13 cellular contexts compared by ENCODE assay signal in the genomic region with DNA sequence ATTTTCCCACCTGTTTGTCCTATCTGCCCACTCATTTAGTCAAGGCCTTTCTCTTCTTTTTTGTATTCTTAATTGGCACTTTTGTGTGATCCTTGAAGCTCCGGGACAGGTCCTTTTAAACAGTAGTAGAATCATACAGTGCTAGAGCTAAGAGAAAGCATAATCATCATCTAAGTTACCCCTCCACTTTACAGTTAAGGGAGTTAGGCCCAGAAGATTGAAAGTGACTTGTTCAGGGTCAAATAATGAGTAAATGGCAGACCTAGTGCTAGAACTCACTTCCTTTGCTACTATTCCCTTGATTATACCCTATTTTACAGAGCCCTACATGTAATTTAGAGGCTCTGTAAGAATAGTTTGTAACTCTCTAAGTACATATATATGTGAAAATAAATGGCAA. TPM values are rescaled to one million over a fixed set of nuclear protein-coding genes. Genes with fewer than 3 reads are reported as not detected.
DNase-seq lines count a peak whose midpoint lies in the region; ATAC-seq, FAIRE-seq and TF ChIP-seq lines count a peak whose summit lies in the region.
"Had no signal": no experiment of that assay in that cellular context is flagged by ENCODE, and none has a peak within 500 bp of the region (broad histone marks: within the 10 kb centered on the region; RNA-seq: fewer than 3 reads in every experiment).

No MANE protein-coding gene starts in this region.

- no peak for TF ChIP-seq RAD21 in HepG2 (CRISPR knock-in tag; IDR thresholded peaks at IDR 0.05)

- no peak overlapping the region for H3K4me3 Mint-ChIP-seq in astrocyte (ENCODE audit: unreplicated experiment)
- H3K4me3 Mint-ChIP-seq in activated CD4-positive, alpha-beta memory T cell treated with anti-CD3 and anti-CD28 coated beads for 36 hours = no peak overlapping the region

- H3K27ac ChIP-seq in HUES48 (ENCODE audit: low read depth, low read length) = no peak overlapping the region
- peak overlapping the region; percentile 1 for H3K27ac ChIP-seq in astrocyte (ENCODE audit: low read depth, low read length)
- H3K27ac ChIP-seq in HepG2 (ENCODE audit: extremely low read length, insufficient read depth, low read length) = no peak overlapping the region
- H3K27ac ChIP-seq in thyroid gland = peak overlapping the region; percentile 96 to 99 (median 99)

- TF ChIP-seq CTCF in astrocyte (IDR thresholded peaks at IDR 0.05; ENCODE audit: insufficient read depth, low read depth, low read length) (no peak), HepG2 (CRISPR knock-in tag; IDR thresholded peaks at IDR 0.05) (no peak), thyroid gland (IDR thresholded peaks at IDR 0.05) (no peak)

- CTCF ChIA-PET in HepG2 (lab: Yijun Ruan, JAX; ENCODE audit: low intra/inter-chr PET ratio, low total read pairs) = no interaction called here
- CTCF ChIA-PET in activated CD4-positive, alpha-beta memory T cell treated with anti-CD3 and anti-CD28 coated beads for 36 hours (lab: Charles Lee) = interaction anchor here (0.6 to 1.4 kb wide), 5 partner anchors 12 to 807 kb away, joined by 3 to 5 read pairs (median 4); no protein-coding TSS in a partner anchor

- DNase-seq in astrocyte (ENCODE audit: low read depth) (no peak), HepG2 (ENCODE audit: low spot score) (no peak), thyroid gland (no peak), Kasumi-1 (lab: John Stamatoyannopoulos, UW) (no peak), NCI-H82 treated with DMSO at 0.1 percent for 48 hours (lab: John Stamatoyannopoulos, UW; ENCODE audit: unreplicated experiment) (no peak)
- no peak for DNase-seq in activated CD4-positive, alpha-beta memory T cell treated with anti-CD3 and anti-CD28 coated beads for 36 hours
- DNase-seq: GOT3; left colon; NCI-H524 treated with DMSO at 0.1 percent for 48 hours; stimulated activated CD4-positive, alpha-beta T cell treated with anti-CD3 and anti-CD28 coated beads, Interleukin-2, amount 100 ng/mL, for 24 hours had no signal

- POLR2A ChIA-PET in HepG2 (lab: Yijun Ruan, JAX) = interaction anchor here (1.6 kb wide), 1 partner anchor 1036 kb away, joined by 4 read pairs; the partner anchor contains the start of gene EIF4G2
- POLR2A ChIA-PET in activated CD4-positive, alpha-beta memory T cell treated with anti-CD3 and anti-CD28 coated beads for 36 hours (lab: Charles Lee) = interaction anchor here (1.6 to 3.6 kb wide), 3 partner anchors 13 to 1035 kb away, joined by 3 to 25 read pairs (median 9); partner anchors contain the start of gene EIF4G2

- H3K4me1 Mint-ChIP-seq in astrocyte (ENCODE audit: low read depth, unreplicated experiment) = peaks cover 31% of the 10 kb centered on the region
- peaks cover 40% of the 10 kb centered on the region for H3K4me1 Mint-ChIP-seq in activated CD4-positive, alpha-beta memory T cell treated with anti-CD3 and anti-CD28 coated beads for 36 hours (ENCODE audit: low read depth)

- no peaks in the 10 kb centered on the region for H3K36me3 Mint-ChIP-seq in astrocyte (ENCODE audit: low read depth, unreplicated experiment)
- H3K36me3 Mint-ChIP-seq in activated CD4-positive, alpha-beta memory T cell treated with anti-CD3 and anti-CD28 coated beads for 36 hours = no peaks in the 10 kb centered on the region

- 63% methylated on average over 1 of the region's 1 CpG for WGBS in HepG2 (ENCODE audit: low lambda C conversion rate)
- 33 to 40% methylated on average over 1 of the region's 1 CpG for WGBS in thyroid gland, 2 donors

- peak overlapping the region; percentile 87 for H3K4me2 ChIP-seq in astrocyte (ENCODE audit: low read length)
- H3K4me2 ChIP-seq in HepG2 (ENCODE audit: low read depth, low read length) = peak overlapping the region; percentile 81

- H3K27me3 ChIP-seq in HUES48 (ENCODE audit: control insufficient read depth, insufficient read depth, low read length) (no peaks in the 10 kb centered on the region), astrocyte (ENCODE audit: insufficient read depth, low read length) (no peaks in the 10 kb centered on the region), HepG2 (ENCODE audit: control insufficient read depth in 1 of 2, insufficient read depth in 2 of 2, low read length in 2 of 2) (no peaks in the 10 kb centered on the region), thyroid gland (no peaks in the 10 kb centered on the region)

- H4K20me1 ChIP-seq in astrocyte (ENCODE audit: insufficient read depth, low read length) (peaks cover 66% of the 10 kb centered on the region), HepG2 (ENCODE audit: insufficient read depth, low read length) (peaks cover 49% of the 10 kb centered on the region)

- TF ChIP-seq POLR2A in HepG2 (IDR thresholded peaks at IDR 0.05; ENCODE audit: insufficient read depth in 1 of 2, low read depth in 2 of 2, low read length in 2 of 2) = no peak
- no peak for TF ChIP-seq POLR2A in thyroid gland (IDR thresholded peaks at IDR 0.05)

- peak overlapping the region; percentile 21; the same call in 1 of the 2 replicates for H3K4me3 ChIP-seq in HUES48 (ENCODE audit: low read depth, low read length)
- H3K4me3 ChIP-seq in astrocyte (ENCODE audit: insufficient read depth, low read depth, low read length) = peak overlapping the region; percentile 88
- H3K4me3 ChIP-seq in HepG2 (replicated peaks in 1 of 3; ENCODE audit: insufficient read depth in 1 of 3, low read depth in 2 of 3, low read length in 3 of 3) = peak overlapping the region in 2 of 3 experiments; percentile 74 to 86; a peak in 3 of 6 replicates
- no peak overlapping the region for H3K4me3 ChIP-seq in thyroid gland (replicated peaks in 1 of 3)

- H3K4me1 ChIP-seq in HUES48 (ENCODE audit: control insufficient read depth, insufficient read depth, low read length) (peaks cover 39% of the 10 kb centered on the region), astrocyte (ENCODE audit: insufficient read depth, low read length) (peaks cover 13% of the 10 kb centered on the region), HepG2 (ENCODE audit: insufficient read depth, low read length) (peaks cover 47% of the 10 kb centered on the region), thyroid gland (peaks cover 38 to 50% of the 10 kb centered on the region in 2 donors)

- H3K36me3 ChIP-seq in HUES48 (ENCODE audit: control insufficient read depth, insufficient read depth, low read length) (no peaks in the 10 kb centered on the region), astrocyte (ENCODE audit: insufficient read depth, low read length) (no peaks in the 10 kb centered on the region), HepG2 (replicated peaks in 1 of 2; ENCODE audit: control insufficient read depth in 1 of 2, insufficient read depth in 2 of 2, low read length in 2 of 2) (no peaks in the 10 kb centered on the region), thyroid gland (no peaks in the 10 kb centered on the region)

- TF ChIP-seq EP300 in HepG2 (IDR thresholded peaks at IDR 0.05; ENCODE audit: low read depth in 2 of 2, low read length in 2 of 2) (no peak), HepG2 (CRISPR knock-in tag; IDR thresholded peaks at IDR 0.05; ENCODE audit: borderline replicate concordance) (no peak)

- H3K9me3 Mint-ChIP-seq in astrocyte (ENCODE audit: unreplicated experiment) = no peaks in the 10 kb centered on the region
- H3K9me3 Mint-ChIP-seq in activated CD4-positive, alpha-beta memory T cell treated with anti-CD3 and anti-CD28 coated beads for 36 hours = no peaks in the 10 kb centered on the region

- in situ Hi-C loops in HepG2 (cut with HindIII; ENCODE audit: extremely low pct_ligation_motif_present, low pct_unique_long_range_greater_than_20kb) = no loop called here

- no peak overlapping the region for H3K9ac ChIP-seq in HUES48 (ENCODE audit: low read depth, low read length)
- H3K9ac ChIP-seq in astrocyte (ENCODE audit: low read length) = peak overlapping the region; percentile 99
- no peak overlapping the region; the same call in 1 of the 2 replicates for H3K9ac ChIP-seq in HepG2 (ENCODE audit: insufficient read depth, low read depth, low read length)

- no peaks in the 10 kb centered on the region for H3K27me3 Mint-ChIP-seq in astrocyte (ENCODE audit: low read depth, unreplicated experiment)
- H3K27me3 Mint-ChIP-seq in activated CD4-positive, alpha-beta memory T cell treated with anti-CD3 and anti-CD28 coated beads for 36 hours = no peaks in the 10 kb centered on the region

- H2AFZ ChIP-seq in astrocyte (ENCODE audit: low read depth, low read length) = no peak overlapping the region
- no peak overlapping the region for H2AFZ ChIP-seq in HepG2 (ENCODE audit: low read length)

- no peak for ATAC-seq in HepG2
- no peak for ATAC-seq in HG02938 (IDR thresholded peaks at IDR 0.05; ENCODE audit: unreplicated experiment)
- ATAC-seq: activated CD4-positive, CD25-positive, alpha-beta regulatory T cell treated with anti-CD3 and anti-CD28 coated beads, Interleukin-2, amount 50 U/mL, for 24 hours had no signal

- FAIRE-seq in astrocyte (lab: Jason Lieb, UNC) (no peak), HepG2 (lab: Jason Lieb, UNC) (no peak)

- BruUV-seq in HepG2 (replicated peaks; lab: Mats Ljungman, UMichigan) = no TSS peak

- H3K27ac Mint-ChIP-seq in astrocyte (ENCODE audit: unreplicated experiment) = no peak overlapping the region
- no peak overlapping the region for H3K27ac Mint-ChIP-seq in activated CD4-positive, alpha-beta memory T cell treated with anti-CD3 and anti-CD28 coated beads for 36 hours

- H3K9me3 ChIP-seq in HUES48 (ENCODE audit: control insufficient read depth, insufficient read depth, low read length) (no peaks in the 10 kb centered on the region), astrocyte (ENCODE audit: insufficient read depth, low read depth, low read length) (no peaks in the 10 kb centered on the region), HepG2 (ENCODE audit: low read length) (no peaks in the 10 kb centered on the region), thyroid gland (no peaks in the 10 kb centered on the region)

- H3K79me2 ChIP-seq in astrocyte (ENCODE audit: insufficient read depth, low read length) (peaks cover 74% of the 10 kb centered on the region), HepG2 (ENCODE audit: insufficient read depth, low read length) (peaks cover 71% of the 10 kb centered on the region)

- intact Hi-C loops in HepG2 (cut with micrococcal nuclease; ENCODE audit: unreplicated experiment) (no loop called here), thyroid gland (cut with DNase I) (no loop called here)
- intact Hi-C loops in activated CD4-positive, alpha-beta memory T cell treated with anti-CD3 and anti-CD28 coated beads for 36 hours (cut with micrococcal nuclease) = loop anchor here (5.0 to 10.0 kb wide), 10 partner anchors 38 to 1387 kb away; partner anchors contain the start of genes AMPD3, CTR9, GALNT18 and MICAL2

RNA-seq across cellular contexts. Expression of gene USP47, which starts 2.5 kb away (rescaled TPM):
- total RNA-seq in astrocyte (49.5 and 53.0 TPM in 2 replicates), HepG2 (2016; rRNA removed; fragmentation: Illumina TruSeq; extraction: Trizol) (52.7 and 64.6 TPM in 2 replicates), thyroid gland (100 to 1,000 TPM in 1 of 4 donors, 10 to 100 TPM in 3; 85.2 to 154 (median 94.5) TPM)
- 3.7 and 4.9 TPM in 2 replicates for total RNA-seq in HepG2 (2016; cell fraction: cytosol; rRNA removed; fragmentation: Illumina TruSeq; extraction: Trizol; ENCODE audit: low read depth)
- total RNA-seq in HepG2 (2016; cell fraction: insoluble cytoplasmic fraction; rRNA removed; fragmentation: Illumina TruSeq; extraction: Trizol) = 49.1 and 64.0 TPM in 2 replicates
- 8.6 and 8.7 TPM in 2 replicates for total RNA-seq in HepG2 (2016; cell fraction: membrane; rRNA removed; fragmentation: Illumina TruSeq; extraction: Trizol)
- total RNA-seq in HepG2 (2016; cell fraction: nucleus; rRNA removed; fragmentation: Illumina TruSeq; extraction: Trizol) = 72.1 and 75.8 TPM in 2 replicates
- 10.6 and 12.2 TPM in 2 replicates for polyA plus RNA-seq in HepG2 (2011; rRNA removed)
- 5.1 and 8.8 TPM in 2 replicates for polyA plus RNA-seq in HepG2 (2011; cell fraction: cytosol; rRNA removed)
- polyA plus RNA-seq in HepG2 (2011; cell fraction: nucleus; rRNA removed) = 12.3 and 15.3 TPM in 2 replicates
- 22.9 and 24.4 TPM in 2 replicates for polyA plus RNA-seq in HepG2 (2012)
- polyA plus RNA-seq in HepG2 (2016; cell fraction: cytosol; fragmentation: Illumina TruSeq; extraction: Trizol; ENCODE audit: low read depth) = 0.53 and 0.69 TPM in 2 replicates
- 30.8 and 33.7 TPM in 2 replicates for polyA plus RNA-seq in HepG2 (2016; cell fraction: insoluble cytoplasmic fraction; fragmentation: Illumina TruSeq; extraction: Trizol; ENCODE audit: low read depth)
- polyA plus RNA-seq in HepG2 (2016; cell fraction: membrane; fragmentation: Illumina TruSeq; extraction: Trizol; ENCODE audit: low read depth) = 1.9 and 2.6 TPM in 2 replicates
- polyA plus RNA-seq in HepG2 (2016; cell fraction: nucleus; fragmentation: Illumina TruSeq; extraction: Trizol; ENCODE audit: insufficient read depth, low read depth) = 44.4 and 45.2 TPM in 2 replicates
- polyA minus RNA-seq in HepG2 (2011; rRNA and poly(A)+ RNA removed; ENCODE audit: low replicate concordance) = 23.4 and 26.6 TPM in 2 replicates
- 12.4 and 17.0 TPM in 2 replicates for polyA minus RNA-seq in HepG2 (2011; cell fraction: cytosol; rRNA and poly(A)+ RNA removed)
- polyA minus RNA-seq in HepG2 (2011; cell fraction: nucleus; rRNA and poly(A)+ RNA removed) = 100 and 119 TPM in 2 replicates
- total RNA-seq in activated CD4-positive, alpha-beta memory T cell treated with anti-CD3 and anti-CD28 coated beads for 36 hours = 10 to 100 TPM; 58.5 to 64.0 TPM

Comparison
In these comparisons a context has a peak if more than half of its experiments do, and no peak if none do; other contexts are left out.
1. H3K27ac ChIP-seq: peak in astrocyte (single experiment) and thyroid gland (3 of 3); none in HUES48 (single experiment) and HepG2 (single experiment).
2. H3K4me3 ChIP-seq: peak in HUES48 (single experiment), astrocyte (single experiment) and HepG2 (2 of 3); none in thyroid gland (0 of 3).